Comparison of ENCODE assay signal across 10 cellular contexts in genomic region chr10:31912898-31913847, GRCh38. TPM values are rescaled to one million over a fixed set of nuclear protein-coding genes. Genes with fewer than 3 reads are reported as not detected.
DNase-seq lines count a peak whose midpoint lies in the region; ATAC-seq, FAIRE-seq and TF ChIP-seq lines count a peak whose summit lies in the region.
"Had no signal": no experiment of that assay in that cellular context is flagged by ENCODE, and none has a peak within 500 bp of the region (broad histone marks: within the 10 kb centered on the region; RNA-seq: fewer than 3 reads in every experiment).

No MANE protein-coding gene starts in this region.

- intact Hi-C loops in Right ventricle myocardium inferior (cut with DNase I) (no loop called here), cardiac septum (cut with DNase I) (no loop called here), GM12878 (cut with micrococcal nuclease; ENCODE audit: unreplicated experiment) (no loop called here), OCI-LY7 (cut with micrococcal nuclease; ENCODE audit: unreplicated experiment) (no loop called here)

- no peak for DNase-seq in Right ventricle myocardium inferior (ENCODE audit: missing footprints)
- no peak for DNase-seq in cardiac septum (ENCODE audit: low spot score)
- no peak for DNase-seq in GM12878 (ENCODE audit: low read depth, low spot score)
- no peak for DNase-seq in OCI-LY7 (ENCODE audit: low spot score)
- DNase-seq in HTR-8/SVneo (ENCODE audit: insufficient read length, low spot score), result no peak
- DNase-seq: activated CD8-positive, alpha-beta T cell treated with anti-CD3 and anti-CD28 coated beads, Interleukin-2, amount 10 ng/mL, durations not matched to agents 7 days and 5 days had no signal

- H3K4me2 ChIP-seq in GM12878 (ENCODE audit: control insufficient read depth, insufficient read depth) (no peak overlapping the region), OCI-LY7 (ENCODE audit: low read length) (no peak overlapping the region)

- H4K20me1 ChIP-seq in GM12878 (ENCODE audit: control insufficient read depth, insufficient read depth) (no peaks in the 10 kb centered on the region; the same call in 1 of the 2 replicates), OCI-LY7 (ENCODE audit: insufficient read depth, low read length) (no peaks in the 10 kb centered on the region; the same call in none of the 2 replicates)

- H3K9ac ChIP-seq in GM12878 (ENCODE audit: control insufficient read depth, insufficient read depth, low read length), result no peak overlapping the region
- peak overlapping the region in 2 of 5 donors; percentile 25 to 43 for H3K9ac ChIP-seq in subcutaneous abdominal adipose tissue (ENCODE audit: low read length in 5 of 5)

- in situ Hi-C loops in GM12878 (cut with MboI), result no loop called here

- no peak for TF ChIP-seq POLR2A in GM12878 (IDR thresholded peaks at IDR 0.05; ENCODE audit: low read depth, low read length)

- H3K9me2 ChIP-seq in OCI-LY7 (ENCODE audit: insufficient read depth, low read length), result no peaks in the 10 kb centered on the region

- TF ChIP-seq RAD21 in GM12878 (IDR thresholded peaks at IDR 0.05; ENCODE audit: insufficient read depth, low read depth, low read length), result no peak

- FAIRE-seq in GM12878 (lab: Jason Lieb, UNC) (peak; percentile 81), islet of Langerhans (lab: Jason Lieb, UNC) (peak; percentile 43), HTR-8/SVneo (lab: Jason Lieb, UNC) (no peak)

- H2AFZ ChIP-seq in GM12878 (ENCODE audit: control insufficient read depth, low read depth, low read length), result no peak overlapping the region
- H2AFZ ChIP-seq in OCI-LY7 (ENCODE audit: low read length), result no peak overlapping the region

- peaks cover 0 to 5% of the 10 kb centered on the region in 2 experiments; a peak in 2 of 4 replicates for H3K36me3 ChIP-seq in GM12878 (ENCODE audit: control insufficient read depth in 2 of 2, insufficient read depth in 2 of 2, low read length in 1 of 2)
- H3K36me3 ChIP-seq in subcutaneous abdominal adipose tissue (ENCODE audit: control insufficient read depth in 5 of 5, insufficient read depth in 5 of 5, low read length in 5 of 5), result peaks cover 0 to 4% (median 2%) of the 10 kb centered on the region in 5 donors
- peaks cover 7% of the 10 kb centered on the region for H3K36me3 ChIP-seq in OCI-LY7 (ENCODE audit: insufficient read depth, low read length)

- TF ChIP-seq EP300 in GM12878 (IDR thresholded peaks at IDR 0.05; ENCODE audit: borderline replicate concordance in 1 of 2, control insufficient read depth in 1 of 2, low read depth in 2 of 2, low read length in 2 of 2), result no peak

- RAD21 ChIA-PET in GM12878 (lab: Charles Lee; ENCODE audit: unreplicated experiment), result interaction anchor here (0.7 to 3.3 kb wide), 2 partner anchors 51 to 69 kb away, joined by 7 to 9 read pairs; no protein-coding TSS in a partner anchor

- SMC1A ChIA-PET in GM12878 (lab: Charles Lee; ENCODE audit: uncharacterized antibody, unreplicated experiment), result interaction anchor here (0.7 to 1.6 kb wide), 4 partner anchors 9 to 35 kb away, joined by 4 to 5 read pairs (median 4); no protein-coding TSS in a partner anchor

- H3K4me3 ChIP-seq in GM12878 (no peak overlapping the region), subcutaneous abdominal adipose tissue (ENCODE audit: low read depth in 1 of 5, low read length in 5 of 5) (peak overlapping the region; percentile 29 to 54 (median 34)), OCI-LY7 (ENCODE audit: low read depth, low read length, poor library complexity, severe bottlenecking) (no peak overlapping the region)

- POLR2A ChIA-PET in GM12878 (lab: Charles Lee), result interaction anchor here (0.6 to 1.5 kb wide), 3 partner anchors 23 to 1215 kb away, joined by 3 read pairs; no protein-coding TSS in a partner anchor
- POLR2A ChIA-PET in OCI-LY7 (lab: Charles Lee), result interaction anchor here (0.7 to 0.9 kb wide), 2 partner anchors 51 to 183 kb away, joined by 5 to 6 read pairs; no protein-coding TSS in a partner anchor

- H3K27me3 ChIP-seq in GM12878 (replicated peaks in 1 of 2; ENCODE audit: control insufficient read depth in 2 of 2, insufficient read depth in 2 of 2, low read length in 1 of 2), result no peaks in the 10 kb centered on the region
- H3K27me3 ChIP-seq in subcutaneous abdominal adipose tissue (ENCODE audit: control insufficient read depth in 5 of 5, insufficient read depth in 4 of 5, low read length in 5 of 5), result no peaks in the 10 kb centered on the region

- BruUV-seq in GM12878 (replicated peaks; lab: Mats Ljungman, UMichigan), result no TSS peak
- no TSS peak for BruUV-seq in OCI-LY7 (replicated peaks; lab: Mats Ljungman, UMichigan)

- H3K79me2 ChIP-seq in GM12878 (ENCODE audit: control insufficient read depth, insufficient read depth, low read length) (peaks cover 5% of the 10 kb centered on the region), OCI-LY7 (ENCODE audit: insufficient read depth, low read depth, low read length) (peaks cover 35% of the 10 kb centered on the region; the same call in 1 of the 2 replicates)

- ATAC-seq in Right ventricle myocardium inferior, result peak; percentile 74
- no peak for ATAC-seq in GM12878
- no peak for ATAC-seq in HG03439 (IDR thresholded peaks at IDR 0.05; ENCODE audit: unreplicated experiment)
- ATAC-seq: activated CD8-positive, alpha-beta T cell treated with anti-CD3 and anti-CD28 coated beads, Interleukin-2, amount 10 ng/mL, durations not matched to agents 7 days and 5 days had no signal

- H3K27ac ChIP-seq in GM12878 (ENCODE audit: control insufficient read depth, insufficient read depth) (no peak overlapping the region), subcutaneous abdominal adipose tissue (ENCODE audit: low read depth, low read length) (peak overlapping the region; percentile 21), OCI-LY7 (ENCODE audit: low read depth, low read length, poor library complexity, severe bottlenecking) (no peak overlapping the region)
- H3K27ac ChIP-seq: RWPE1 had no signal

- 79% methylated on average over 9 of the region's 10 CpGs for WGBS in GM12878 (ENCODE audit: insufficient coverage, insufficient replicate concordance, low lambda C conversion rate, missing lambda C conversion rate)

- H3K9me3 ChIP-seq in GM12878 (replicated peaks; ENCODE audit: control insufficient read depth, insufficient read depth, low read length) (no peaks in the 10 kb centered on the region), subcutaneous abdominal adipose tissue (ENCODE audit: control insufficient read depth in 5 of 5, low read length in 5 of 5) (no peaks in the 10 kb centered on the region), OCI-LY7 (ENCODE audit: low read length) (no peaks in the 10 kb centered on the region)

- TF ChIP-seq CTCF in GM12878 (IDR thresholded peaks at IDR 0.05 in 2 of 3, conservative IDR thresholded peaks at IDR 0.05 in 1 of 3; ENCODE audit: control insufficient read depth in 2 of 3, extremely low read depth in 1 of 3, insufficient read depth in 1 of 3, low read depth in 3 of 3, low read length in 3 of 3) (no peak), OCI-LY7 (conservative IDR thresholded peaks at IDR 0.05; ENCODE audit: low read length) (no peak)

- CTCF ChIA-PET in GM12878 (lab: Yijun Ruan, JAX) (interaction anchor here (1.6 kb wide), 1 partner anchor 51 kb away, joined by 6 read pairs; no protein-coding TSS in a partner anchor), OCI-LY7 (lab: Charles Lee; ENCODE audit: unreplicated experiment) (no interaction called here)

- H3K4me1 ChIP-seq in GM12878 (ENCODE audit: control insufficient read depth, insufficient read depth, low read length) (no peaks in the 10 kb centered on the region), subcutaneous abdominal adipose tissue (ENCODE audit: control insufficient read depth in 5 of 5, insufficient read depth in 5 of 5, low read length in 5 of 5) (peaks cover 5 to 35% (median 29%) of the 10 kb centered on the region in 5 donors), OCI-LY7 (ENCODE audit: insufficient read depth, low read length, poor library complexity, severe bottlenecking) (peaks cover 5% of the 10 kb centered on the region)

TF ChIP-seq in GM12878, 131 proteins besides CTCF, POLR2A, EP300 and RAD21 (continues in another document):
- TF ChIP-seq USF1 (IDR thresholded peaks at IDR 0.05; ENCODE audit: borderline replicate concordance, extremely low read length, insufficient read depth, low read depth, low read length), result no peak
- no peak for TF ChIP-seq BACH1 (IDR thresholded peaks at IDR 0.05; ENCODE audit: borderline replicate concordance)
- TF ChIP-seq YY1 (IDR thresholded peaks at IDR 0.05; ENCODE audit: low read depth, low read length), result no peak
- no peak for TF ChIP-seq SUZ12 (IDR thresholded peaks at IDR 0.05; ENCODE audit: unreplicated experiment)
- no peak for TF ChIP-seq JUNB (IDR thresholded peaks at IDR 0.05)
- no peak for TF ChIP-seq MEF2B (IDR thresholded peaks at IDR 0.05; ENCODE audit: partially characterized antibody, poor library complexity, severe bottlenecking)
- TF ChIP-seq EZH2 (IDR thresholded peaks at IDR 0.05; ENCODE audit: borderline replicate concordance, control insufficient read depth, low read depth, low read length), result no peak

RNA-seq across cellular contexts. Expression of gene ARHGAP12, which starts 15.5 kb away (rescaled TPM):
- total RNA-seq in Right ventricle myocardium inferior (21.5 TPM), cardiac septum (21.7 TPM), GM12878 (2014; rRNA removed) (9.7 and 12.2 TPM in 2 replicates), GM12878 (2014; rRNA removed; fragmentation: Illumina TruSeq; extraction: Trizol) (12.9 and 13.5 TPM in 2 replicates), GM12878 (2021) (7.4 and 8.2 TPM in 2 replicates), OCI-LY7 (2022) (14.0 and 14.5 TPM in 2 replicates)
- total RNA-seq in GM12878 (2013; cell fraction: nucleolus; rRNA removed), result 88.4 and 89.2 TPM in 2 replicates
- 3.6 TPM for polyA plus RNA-seq in GM12878 (2011; ENCODE audit: low read depth)
- polyA plus RNA-seq in GM12878 (2011; rRNA removed) (15.6 and 25.0 TPM in 2 replicates), GM12878 (2014; fragmentation: Illumina TruSeq; extraction: Trizol) (9.4 and 12.2 TPM in 2 replicates), GM12878 (2014; fragmentation: Nextera tagmentation; extraction: Ambion mirVana) (1 to 10 TPM; 5.4 to 7.7 TPM), GM12878 (2014; rRNA removed) (5.6 and 7.4 TPM in 2 replicates), GM12878 (2016; fragmentation: Nextera tagmentation; extraction: Ambion mirVana) (10 to 100 TPM in 1 of 2 experiments, 1 to 10 TPM in 1; 6.0 to 10.6 TPM)
- polyA plus RNA-seq in GM12878 (2011; cell fraction: cytosol; rRNA removed), result 4.1 and 4.9 TPM in 2 replicates
- polyA plus RNA-seq in GM12878 (2011; cell fraction: nucleus; rRNA removed), result 17.7 and 21.0 TPM in 2 replicates
- polyA plus RNA-seq in GM12878 (2012), result 7.6 and 11.1 TPM in 2 replicates
- polyA minus RNA-seq in GM12878 (2011; rRNA and poly(A)+ RNA removed), result 16.9 and 22.2 TPM in 2 replicates
- polyA minus RNA-seq in GM12878 (2011; cell fraction: cytosol; rRNA and poly(A)+ RNA removed), result 7.8 and 11.5 TPM in 2 replicates
- 21.4 and 24.6 TPM in 2 replicates for polyA minus RNA-seq in GM12878 (2011; cell fraction: nucleus; rRNA and poly(A)+ RNA removed)
- total RNA-seq in OCI-LY7 (2014; rRNA removed; shearing (Covaris generic)), result 11.8 and 15.6 TPM in 2 replicates

Comparison
In these comparisons a context has a peak if more than half of its experiments do, and no peak if none do; other contexts are left out.
1. H3K4me3 ChIP-seq: peak in subcutaneous abdominal adipose tissue (5 of 5); none in GM12878 (single experiment) and OCI-LY7 (single experiment).